15 cellular contexts compared by ENCODE assay signal in the genomic region with DNA sequence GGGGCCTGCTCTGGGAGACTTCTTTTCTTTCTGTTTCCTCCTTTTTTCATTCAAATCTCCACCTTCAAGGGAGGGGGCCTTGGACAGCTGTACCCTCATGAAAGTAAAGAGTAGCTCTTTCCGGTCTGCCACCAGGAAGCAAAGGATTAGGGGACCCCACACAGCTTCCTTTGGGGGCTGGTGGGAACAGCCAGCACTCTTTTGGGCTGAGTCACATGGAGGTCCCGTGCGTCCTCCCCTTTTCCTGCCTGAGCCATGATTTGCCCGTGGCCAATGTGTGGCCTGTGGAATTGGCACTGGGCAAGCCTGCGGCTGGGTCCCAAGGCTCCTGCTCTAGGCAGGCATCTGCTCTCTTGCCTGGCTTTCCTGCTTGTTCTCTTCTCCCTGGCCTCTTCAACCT.
"Had no signal": no experiment of that assay in that cellular context is flagged by ENCODE, and none has a peak within 500 bp of the region (broad histone marks: within the 10 kb centered on the region; RNA-seq: fewer than 3 reads in every experiment).

No MANE protein-coding gene starts in this region.

- H3K4me1 Mint-ChIP-seq: activated naive CD8-positive, alpha-beta T cell treated with anti-CD3 and anti-CD28 coated beads, Interleukin-2, amount 10 ng/mL, durations not matched to agents 7 days and 5 days had no signal

- H3K36me3 Mint-ChIP-seq: activated CD4-positive, alpha-beta memory T cell treated with anti-CD3 and anti-CD28 coated beads for 36 hours; activated naive CD8-positive, alpha-beta T cell treated with anti-CD3 and anti-CD28 coated beads, Interleukin-2, amount 10 ng/mL, durations not matched to agents 7 days and 5 days; natural killer cell treated with Interleukin-12 subunit alpha and Interleukin-12 subunit beta and Interleukin-15 and Interleukin-18, amount 100 ng/mL, for 72 hours had no signal

- H3K4me3 ChIP-seq: esophagus squamous epithelium, heart left ventricle, left lung, mucosa of descending colon, ovary, tibial nerve had no signal

- H3K27me3 ChIP-seq: esophagus squamous epithelium, heart left ventricle, left lung, ovary, tibial nerve had no signal

- H3K27ac ChIP-seq: esophagus squamous epithelium, heart left ventricle, left lung, ovary, tibial nerve had no signal

- DNase-seq: activated CD4-positive, alpha-beta memory T cell treated with anti-CD3 and anti-CD28 coated beads for 36 hours; activated CD4-positive, CD25-positive, alpha-beta regulatory T cell treated with anti-CD3 and anti-CD28 coated beads, Interleukin-2, amount 50 U/mL, for 72 hours; activated naive CD8-positive, alpha-beta T cell treated with anti-CD3 and anti-CD28 coated beads, Interleukin-2, amount 10 ng/mL, durations not matched to agents 7 days and 5 days; activated T-cell treated with anti-CD3 and anti-CD28 coated beads, Interleukin-2, amount 50 U/mL, for 72 hours; anterior cingulate cortex; esophagus squamous epithelium; foreskin fibroblast; heart left ventricle; islet precursor cell; left lung; mucosa of descending colon; ovary; T-helper 2 cell had no signal

- H3K9me3 ChIP-seq: esophagus squamous epithelium, heart left ventricle, left lung, mucosa of descending colon, ovary, tibial nerve had no signal

- H3K4me3 Mint-ChIP-seq: activated CD4-positive, alpha-beta memory T cell treated with anti-CD3 and anti-CD28 coated beads for 36 hours; activated naive CD8-positive, alpha-beta T cell treated with anti-CD3 and anti-CD28 coated beads, Interleukin-2, amount 10 ng/mL, durations not matched to agents 7 days and 5 days; activated T-cell treated with anti-CD3 and anti-CD28 coated beads, Interleukin-2, amount 50 U/mL, for 72 hours; natural killer cell treated with Interleukin-12 subunit alpha and Interleukin-12 subunit beta and Interleukin-15 and Interleukin-18, amount 100 ng/mL, for 72 hours had no signal

- H3K27ac Mint-ChIP-seq: activated CD4-positive, alpha-beta memory T cell treated with anti-CD3 and anti-CD28 coated beads for 36 hours; activated naive CD8-positive, alpha-beta T cell treated with anti-CD3 and anti-CD28 coated beads, Interleukin-2, amount 10 ng/mL, durations not matched to agents 7 days and 5 days; activated T-cell treated with anti-CD3 and anti-CD28 coated beads, Interleukin-2, amount 50 U/mL, for 72 hours; natural killer cell treated with Interleukin-12 subunit alpha and Interleukin-12 subunit beta and Interleukin-15 and Interleukin-18, amount 100 ng/mL, for 72 hours had no signal

- H3K36me3 ChIP-seq: esophagus squamous epithelium, heart left ventricle, left lung, ovary, tibial nerve had no signal

- H3K9me3 Mint-ChIP-seq: activated CD4-positive, alpha-beta memory T cell treated with anti-CD3 and anti-CD28 coated beads for 36 hours; activated naive CD8-positive, alpha-beta T cell treated with anti-CD3 and anti-CD28 coated beads, Interleukin-2, amount 10 ng/mL, durations not matched to agents 7 days and 5 days; activated T-cell treated with anti-CD3 and anti-CD28 coated beads, Interleukin-2, amount 50 U/mL, for 72 hours; natural killer cell treated with Interleukin-12 subunit alpha and Interleukin-12 subunit beta and Interleukin-15 and Interleukin-18, amount 100 ng/mL, for 72 hours had no signal

- ATAC-seq: activated T-cell treated with anti-CD3 and anti-CD28 coated beads, Interleukin-2, amount 50 U/mL, for 72 hours; heart left ventricle; left lung; mucosa of descending colon; natural killer cell treated with Interleukin-12 subunit alpha and Interleukin-12 subunit beta and Interleukin-15 and Interleukin-18, amount 100 ng/mL, for 72 hours had no signal
